1 cellular context compared by ENCODE assay signal in the genomic region with DNA sequence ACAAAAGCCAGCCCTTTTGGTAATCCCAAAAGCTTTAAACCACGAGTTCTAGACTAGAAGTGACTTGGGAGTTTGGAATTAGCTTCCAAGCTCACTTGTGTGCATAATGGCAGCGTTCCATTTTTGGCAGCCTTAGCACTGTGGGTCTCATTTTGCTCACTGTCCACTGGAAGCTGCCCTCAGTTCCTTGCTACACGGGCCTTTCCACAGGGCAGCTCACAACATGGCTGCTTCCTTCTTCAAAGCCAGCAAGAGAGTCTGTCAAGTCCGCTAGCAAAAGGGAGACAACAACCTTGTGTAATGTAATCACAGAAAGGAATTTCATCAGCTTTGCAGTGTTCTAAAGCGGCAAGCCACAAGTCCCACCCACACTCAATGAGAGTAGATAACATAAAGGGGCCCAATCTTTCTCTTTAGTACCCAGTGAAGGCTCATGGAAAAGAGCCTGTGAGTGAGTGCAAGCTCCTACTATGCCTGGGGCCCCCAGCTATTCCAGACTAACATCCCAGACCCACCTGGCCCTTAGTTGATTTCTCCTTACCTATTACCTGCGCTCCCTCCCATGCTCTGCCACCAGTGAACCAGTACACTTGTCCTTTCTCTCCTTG.
A peak's percentile ranks its signal among the peaks of the same experiment; 100 is the strongest.
TF ChIP-seq lines count a peak whose summit lies in the region.

No MANE protein-coding gene starts in this region.

TF ChIP-seq in K562, 482 proteins besides CTCF, POLR2A, EP300 and RAD21 (continued from another document and continues in another):
- TF ChIP-seq, protein P1, sequence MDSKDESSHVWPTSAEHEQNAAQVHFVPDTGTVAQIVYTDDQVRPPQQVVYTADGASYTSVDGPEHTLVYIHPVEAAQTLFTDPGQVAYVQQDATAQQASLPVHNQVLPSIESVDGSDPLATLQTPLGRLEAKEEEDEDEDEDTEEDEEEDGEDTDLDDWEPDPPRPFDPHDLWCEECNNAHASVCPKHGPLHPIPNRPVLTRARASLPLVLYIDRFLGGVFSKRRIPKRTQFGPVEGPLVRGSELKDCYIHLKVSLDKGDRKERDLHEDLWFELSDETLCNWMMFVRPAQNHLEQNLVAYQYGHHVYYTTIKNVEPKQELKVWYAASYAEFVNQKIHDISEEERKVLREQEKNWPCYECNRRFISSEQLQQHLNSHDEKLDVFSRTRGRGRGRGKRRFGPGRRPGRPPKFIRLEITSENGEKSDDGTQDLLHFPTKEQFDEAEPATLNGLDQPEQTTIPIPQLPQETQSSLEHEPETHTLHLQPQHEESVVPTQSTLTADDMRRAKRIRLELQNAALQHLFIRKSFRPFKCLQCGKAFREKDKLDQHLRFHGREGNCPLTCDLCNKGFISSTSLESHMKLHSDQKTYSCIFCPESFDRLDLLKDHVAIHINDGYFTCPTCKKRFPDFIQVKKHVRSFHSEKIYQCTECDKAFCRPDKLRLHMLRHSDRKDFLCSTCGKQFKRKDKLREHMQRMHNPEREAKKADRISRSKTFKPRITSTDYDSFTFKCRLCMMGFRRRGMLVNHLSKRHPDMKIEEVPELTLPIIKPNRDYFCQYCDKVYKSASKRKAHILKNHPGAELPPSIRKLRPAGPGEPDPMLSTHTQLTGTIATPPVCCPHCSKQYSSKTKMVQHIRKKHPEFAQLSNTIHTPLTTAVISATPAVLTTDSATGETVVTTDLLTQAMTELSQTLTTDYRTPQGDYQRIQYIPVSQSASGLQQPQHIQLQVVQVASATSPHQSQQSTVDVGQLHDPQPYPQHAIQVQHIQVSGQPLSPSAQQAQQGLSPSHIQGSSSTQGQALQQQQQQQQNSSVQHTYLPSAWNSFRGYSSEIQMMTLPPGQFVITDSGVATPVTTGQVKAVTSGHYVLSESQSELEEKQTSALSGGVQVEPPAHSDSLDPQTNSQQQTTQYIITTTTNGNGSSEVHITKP (IDR thresholded peaks at IDR 0.05; ENCODE audit: partially characterized antibody), result peak; percentile 20
- TF ChIP-seq PHF21A (IDR thresholded peaks at IDR 0.05; ENCODE audit: borderline replicate concordance, low read depth) (no peak), ERF (CRISPR knock-in tag; IDR thresholded peaks at IDR 0.05) (no peak), ZNF239 (CRISPR knock-in tag; IDR thresholded peaks at IDR 0.05) (peak; percentile 59), SPI1 (IDR thresholded peaks at IDR 0.05; ENCODE audit: borderline replicate concordance, low read depth, low read length) (no peak), SMC3 (conservative IDR thresholded peaks at IDR 0.05; ENCODE audit: insufficient read depth, low read depth, low read length) (no peak), MTA1 (IDR thresholded peaks at IDR 0.05; ENCODE audit: borderline replicate concordance) (0 out of 2 replicates have a peak, but pooled peaks have one; percentile 29), FOSL1 (tag; conservative IDR thresholded peaks at IDR 0.05) (0 out of 2 replicates have a peak, but pooled peaks have one; percentile 41), NFXL1 (CRISPR knock-in tag; IDR thresholded peaks at IDR 0.05) (0 out of 2 replicates have a peak, but pooled peaks have one; percentile 15), POLR3A (IDR thresholded peaks at IDR 0.05; ENCODE audit: borderline replicate concordance, extremely low read depth, insufficient read depth, insufficient read length) (no peak), NELFE (IDR thresholded peaks at IDR 0.05; ENCODE audit: insufficient read depth, insufficient read length) (no peak), TBL1XR1 (IDR thresholded peaks at IDR 0.05; ENCODE audit: low read length in 2 of 2) (peak in 1 of 2 experiments; percentile 68; a peak in 2 of 4 replicates), BRCA1 (IDR thresholded peaks at IDR 0.05) (no peak), BRCA1 (CRISPR knock-in tag; IDR thresholded peaks at IDR 0.05) (no peak), CBX3 (IDR thresholded peaks at IDR 0.05; ENCODE audit: borderline replicate concordance in 1 of 2, low read length in 2 of 2) (peak in 1 of 2 experiments; percentile 56; a peak in 2 of 3 replicates), RB1 (IDR thresholded peaks at IDR 0.05; ENCODE audit: low read depth) (no peak), ZNF76 (CRISPR knock-in tag; IDR thresholded peaks at IDR 0.05; ENCODE audit: borderline replicate concordance) (0 out of 2 replicates have a peak, but pooled peaks have one; percentile 54), ZNF143 (CRISPR knock-in tag; IDR thresholded peaks at IDR 0.05) (no peak), ATF1 (CRISPR knock-in tag; IDR thresholded peaks at IDR 0.05) (no peak), ATF1 (tag; IDR thresholded peaks at IDR 0.05) (peak; percentile 40; the same call in 1 of the 2 replicates), HNRNPL (IDR thresholded peaks at IDR 0.05; ENCODE audit: low read depth, low read length) (no peak), U2AF2 (optimal IDR thresholded peaks at IDR 0.05; ENCODE audit: low read depth, low read length) (no peak), FOXK2 (conservative IDR thresholded peaks at IDR 0.05 in 1 of 2, IDR thresholded peaks at IDR 0.05 in 1 of 2; ENCODE audit: low read depth in 2 of 2) (peak; percentile 70 to 74), ZNF695 (CRISPR knock-in tag; IDR thresholded peaks at IDR 0.05) (no peak), BACH1 (tag; IDR thresholded peaks at IDR 0.05) (peak; percentile 86), TCFL5 (CRISPR knock-in tag; conservative IDR thresholded peaks at IDR 0.05) (peak; percentile 74; the same call in 1 of the 2 replicates), ETS2 (tag; IDR thresholded peaks at IDR 0.05; ENCODE audit: borderline replicate concordance, poor library complexity, severe bottlenecking) (no peak), ZNF551 (CRISPR knock-in tag; IDR thresholded peaks at IDR 0.05) (no peak), SAFB2 (IDR thresholded peaks at IDR 0.05; ENCODE audit: borderline replicate concordance, low read depth, low read length, severe bottlenecking) (no peak), CHD2 (IDR thresholded peaks at IDR 0.05; ENCODE audit: low read depth, low read length) (no peak), HCFC1 (IDR thresholded peaks at IDR 0.05; ENCODE audit: low read depth, low read length) (peak; percentile 54), ZNF778 (CRISPR knock-in tag; IDR thresholded peaks at IDR 0.05) (no peak), MTA3 (IDR thresholded peaks at IDR 0.05; ENCODE audit: borderline replicate concordance) (peak; percentile 93), ILK (tag; IDR thresholded peaks at IDR 0.05; ENCODE audit: borderline replicate concordance, low read depth) (no peak), MECOM (CRISPR knock-in tag; IDR thresholded peaks at IDR 0.05) (peak; percentile 41; the same call in 1 of the 2 replicates), SUPT5H (IDR thresholded peaks at IDR 0.05) (peak; percentile 52; the same call in 1 of the 2 replicates), THRAP3 (IDR thresholded peaks at IDR 0.05; ENCODE audit: borderline replicate concordance) (no peak), ZFP36 (IDR thresholded peaks at IDR 0.05; ENCODE audit: low read depth, low read length, partially characterized antibody) (peak; percentile 20), CCNT2 (IDR thresholded peaks at IDR 0.05; ENCODE audit: borderline replicate concordance, extremely low read depth, insufficient read length, low read depth, low read length) (peak; percentile 28), ZNF133 (CRISPR knock-in tag; IDR thresholded peaks at IDR 0.05) (no peak), ZNF561 (CRISPR knock-in tag; conservative IDR thresholded peaks at IDR 0.05) (no peak), CBX2 (IDR thresholded peaks at IDR 0.05; ENCODE audit: insufficient read depth, low read length, poor library complexity, severe bottlenecking) (no peak), NCOR1 (IDR thresholded peaks at IDR 0.05) (peak; percentile 4; the same call in 1 of the 2 replicates), SMAD1 (IDR thresholded peaks at IDR 0.05; ENCODE audit: low read depth, low read length, partially characterized antibody) (no peak), SMARCE1 (IDR thresholded peaks at IDR 0.05) (no peak; the same call in 1 of the 2 replicates), TARDBP (IDR thresholded peaks at IDR 0.05) (no peak), SMAD3 (CRISPR knock-in tag; conservative IDR thresholded peaks at IDR 0.05) (peak; percentile 86), ARID1B (IDR thresholded peaks at IDR 0.05) (peak; percentile 59), RNF2 (IDR thresholded peaks at IDR 0.05) (peak; percentile 73), ZNF311 (CRISPR knock-in tag; IDR thresholded peaks at IDR 0.05) (peak; percentile 68; the same call in 1 of the 2 replicates), MAZ (CRISPR knock-in tag; conservative IDR thresholded peaks at IDR 0.05 in 1 of 2, IDR thresholded peaks at IDR 0.05 in 1 of 2) (peak in 1 of 2 experiments; percentile 69; a peak in 2 of 4 replicates), ZNF134 (CRISPR knock-in tag; conservative IDR thresholded peaks at IDR 0.05) (peak; percentile 40; the same call in 1 of the 2 replicates), ZNF41 (CRISPR knock-in tag; conservative IDR thresholded peaks at IDR 0.05) (peak; percentile 79), ZNF584 (CRISPR knock-in tag; IDR thresholded peaks at IDR 0.05; ENCODE audit: low read depth) (peak; percentile 73; the same call in 1 of the 2 replicates), CBFA2T2 (conservative IDR thresholded peaks at IDR 0.05) (no peak), NFE2L1 (tag; IDR thresholded peaks at IDR 0.05; ENCODE audit: borderline replicate concordance, low read depth) (no peak), FOXJ2 (tag; IDR thresholded peaks at IDR 0.05) (peak; percentile 87), CREBBP (IDR thresholded peaks at IDR 0.05; ENCODE audit: low read depth, low read length) (no peak)
- TF ChIP-seq, protein P2, sequence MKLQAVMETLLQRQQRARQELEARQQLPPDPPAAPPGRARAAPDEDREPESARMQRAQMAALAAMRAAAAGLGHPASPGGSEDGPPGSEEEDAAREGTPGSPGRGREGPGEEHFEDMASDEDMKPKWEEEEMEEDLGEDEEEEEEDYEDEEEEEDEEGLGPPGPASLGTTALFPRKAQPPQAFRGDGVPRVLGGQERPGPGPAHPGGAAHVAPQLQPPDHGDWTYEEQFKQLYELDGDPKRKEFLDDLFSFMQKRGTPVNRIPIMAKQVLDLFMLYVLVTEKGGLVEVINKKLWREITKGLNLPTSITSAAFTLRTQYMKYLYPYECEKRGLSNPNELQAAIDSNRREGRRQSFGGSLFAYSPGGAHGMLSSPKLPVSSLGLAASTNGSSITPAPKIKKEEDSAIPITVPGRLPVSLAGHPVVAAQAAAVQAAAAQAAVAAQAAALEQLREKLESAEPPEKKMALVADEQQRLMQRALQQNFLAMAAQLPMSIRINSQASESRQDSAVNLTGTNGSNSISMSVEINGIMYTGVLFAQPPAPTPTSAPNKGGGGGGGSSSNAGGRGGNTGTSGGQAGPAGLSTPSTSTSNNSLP (IDR thresholded peaks at IDR 0.05; ENCODE audit: borderline replicate concordance, low read depth, low read length), result 0 out of 2 replicates have a peak, but pooled peaks have one; percentile 72
- TF ChIP-seq, protein P3, sequence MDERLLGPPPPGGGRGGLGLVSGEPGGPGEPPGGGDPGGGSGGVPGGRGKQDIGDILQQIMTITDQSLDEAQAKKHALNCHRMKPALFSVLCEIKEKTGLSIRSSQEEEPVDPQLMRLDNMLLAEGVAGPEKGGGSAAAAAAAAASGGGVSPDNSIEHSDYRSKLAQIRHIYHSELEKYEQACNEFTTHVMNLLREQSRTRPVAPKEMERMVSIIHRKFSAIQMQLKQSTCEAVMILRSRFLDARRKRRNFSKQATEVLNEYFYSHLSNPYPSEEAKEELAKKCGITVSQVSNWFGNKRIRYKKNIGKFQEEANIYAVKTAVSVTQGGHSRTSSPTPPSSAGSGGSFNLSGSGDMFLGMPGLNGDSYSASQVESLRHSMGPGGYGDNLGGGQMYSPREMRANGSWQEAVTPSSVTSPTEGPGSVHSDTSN (CRISPR knock-in tag; IDR thresholded peaks at IDR 0.05; ENCODE audit: low read depth), result no peak
- TF ChIP-seq, protein P3 (tag; conservative IDR thresholded peaks at IDR 0.05; ENCODE audit: low read depth), result 0 out of 2 replicates have a peak, but pooled peaks have one; percentile 8
- TF ChIP-seq, protein P4, sequence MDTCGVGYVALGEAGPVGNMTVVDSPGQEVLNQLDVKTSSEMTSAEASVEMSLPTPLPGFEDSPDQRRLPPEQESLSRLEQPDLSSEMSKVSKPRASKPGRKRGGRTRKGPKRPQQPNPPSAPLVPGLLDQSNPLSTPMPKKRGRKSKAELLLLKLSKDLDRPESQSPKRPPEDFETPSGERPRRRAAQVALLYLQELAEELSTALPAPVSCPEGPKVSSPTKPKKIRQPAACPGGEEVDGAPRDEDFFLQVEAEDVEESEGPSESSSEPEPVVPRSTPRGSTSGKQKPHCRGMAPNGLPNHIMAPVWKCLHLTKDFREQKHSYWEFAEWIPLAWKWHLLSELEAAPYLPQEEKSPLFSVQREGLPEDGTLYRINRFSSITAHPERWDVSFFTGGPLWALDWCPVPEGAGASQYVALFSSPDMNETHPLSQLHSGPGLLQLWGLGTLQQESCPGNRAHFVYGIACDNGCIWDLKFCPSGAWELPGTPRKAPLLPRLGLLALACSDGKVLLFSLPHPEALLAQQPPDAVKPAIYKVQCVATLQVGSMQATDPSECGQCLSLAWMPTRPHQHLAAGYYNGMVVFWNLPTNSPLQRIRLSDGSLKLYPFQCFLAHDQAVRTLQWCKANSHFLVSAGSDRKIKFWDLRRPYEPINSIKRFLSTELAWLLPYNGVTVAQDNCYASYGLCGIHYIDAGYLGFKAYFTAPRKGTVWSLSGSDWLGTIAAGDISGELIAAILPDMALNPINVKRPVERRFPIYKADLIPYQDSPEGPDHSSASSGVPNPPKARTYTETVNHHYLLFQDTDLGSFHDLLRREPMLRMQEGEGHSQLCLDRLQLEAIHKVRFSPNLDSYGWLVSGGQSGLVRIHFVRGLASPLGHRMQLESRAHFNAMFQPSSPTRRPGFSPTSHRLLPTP (IDR thresholded peaks at IDR 0.05; ENCODE audit: borderline replicate concordance, extremely low read depth, insufficient read length), result no peak
- TF ChIP-seq, protein P5, sequence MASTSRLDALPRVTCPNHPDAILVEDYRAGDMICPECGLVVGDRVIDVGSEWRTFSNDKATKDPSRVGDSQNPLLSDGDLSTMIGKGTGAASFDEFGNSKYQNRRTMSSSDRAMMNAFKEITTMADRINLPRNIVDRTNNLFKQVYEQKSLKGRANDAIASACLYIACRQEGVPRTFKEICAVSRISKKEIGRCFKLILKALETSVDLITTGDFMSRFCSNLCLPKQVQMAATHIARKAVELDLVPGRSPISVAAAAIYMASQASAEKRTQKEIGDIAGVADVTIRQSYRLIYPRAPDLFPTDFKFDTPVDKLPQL (IDR thresholded peaks at IDR 0.05; ENCODE audit: extremely low read depth, insufficient read length), result peak; percentile 23
